ENCODE assay signal across 13 cellular contexts in genomic region chr14:35535794-35536112, GRCh38. TPM values are rescaled to one million over a fixed set of nuclear protein-coding genes. Genes with fewer than 3 reads are reported as not detected.
DNase-seq lines count a peak whose midpoint lies in the region; ATAC-seq, FAIRE-seq and TF ChIP-seq lines count a peak whose summit lies in the region.
"Had no signal": no experiment of that assay in that cellular context is flagged by ENCODE, and none has a peak within 500 bp of the region (broad histone marks: within the 10 kb centered on the region; RNA-seq: fewer than 3 reads in every experiment).

No MANE protein-coding gene starts in this region.

- H3K27ac ChIP-seq in SK-N-SH (ENCODE audit: low read depth in 2 of 2, low read length in 1 of 2) (peak overlapping the region in 1 of 2 experiments; percentile 90; a peak in 2 of 4 replicates), keratinocyte (ENCODE audit: control insufficient read depth, insufficient read depth, low read length) (no peak overlapping the region)
- H3K27ac ChIP-seq: lower lobe of right lung had no signal

- POLR2A ChIA-PET in SK-N-SH (lab: Yijun Ruan, JAX), result interaction anchor here (2.0 to 3.9 kb wide), 4 partner anchors 16 to 120 kb away, joined by 4 to 37 read pairs (median 22); no protein-coding TSS in a partner anchor

- no peaks in the 10 kb centered on the region for H3F3A ChIP-seq in SK-N-SH (replicated peaks; ENCODE audit: insufficient read depth)

- TF ChIP-seq RAD21 in SK-N-SH (IDR thresholded peaks at IDR 0.05; ENCODE audit: low read length), result no peak

- WGBS in SK-N-SH (ENCODE audit: low lambda C conversion rate), result 45% methylated on average over 4 of the region's 10 CpGs

- H3K79me2 ChIP-seq in SK-N-SH (ENCODE audit: insufficient read depth) (no peaks in the 10 kb centered on the region), keratinocyte (ENCODE audit: control insufficient read depth, insufficient read depth, low read length) (no peaks in the 10 kb centered on the region)

- peaks cover 28% of the 10 kb centered on the region for H3K27me3 Mint-ChIP-seq in activated T-helper 17 cell treated with anti-CD3 and anti-CD28 coated beads, Interleukin-2, amount 50 U/mL, for 72 hours

- dilution Hi-C loops in keratinocyte (cut with MboI; ENCODE audit: extremely low pct_ligation_motif_present, low sequenced_read_pairs), result no loop called here

- no peaks in the 10 kb centered on the region for H3K9me1 ChIP-seq in keratinocyte (ENCODE audit: control insufficient read depth, extremely low read depth, insufficient read depth, low read length)

- H3K9ac ChIP-seq in SK-N-SH (no peak overlapping the region), keratinocyte (ENCODE audit: control insufficient read depth, extremely low read depth, insufficient read depth, low read length) (no peak overlapping the region), skeletal muscle satellite cell (ENCODE audit: low read depth, low read length) (no peak overlapping the region)

- H3K36me3 Mint-ChIP-seq in activated T-helper 17 cell treated with anti-CD3 and anti-CD28 coated beads, Interleukin-2, amount 50 U/mL, for 72 hours (ENCODE audit: low read depth), result peaks cover 23% of the 10 kb centered on the region

- H3K9me2 ChIP-seq in SK-N-SH, result no peaks in the 10 kb centered on the region; the same call in 1 of the 2 replicates

- H3K27me3 ChIP-seq in SK-N-SH (ENCODE audit: insufficient read depth) (peaks cover 27% of the 10 kb centered on the region), keratinocyte (ENCODE audit: control insufficient read depth, extremely low read depth, insufficient read depth, low read length) (peaks cover 45% of the 10 kb centered on the region), skeletal muscle satellite cell (ENCODE audit: control insufficient read depth, insufficient read depth, low read length) (peaks cover 53% of the 10 kb centered on the region)

- peaks cover 0 to 3% of the 10 kb centered on the region in 2 experiments for H3K36me3 ChIP-seq in SK-N-SH (replicated peaks in 1 of 2; ENCODE audit: control insufficient read depth in 1 of 2, insufficient read depth in 2 of 2, low read length in 1 of 2)
- no peaks in the 10 kb centered on the region for H3K36me3 ChIP-seq in keratinocyte (ENCODE audit: control insufficient read depth in 2 of 2, extremely low read depth in 1 of 2, insufficient read depth in 2 of 2, low read length in 2 of 2)
- H3K36me3 ChIP-seq in skeletal muscle satellite cell (ENCODE audit: insufficient read depth, low read length), result no peaks in the 10 kb centered on the region
- H3K36me3 ChIP-seq in mucosa of descending colon (ENCODE audit: low read depth), result no peaks in the 10 kb centered on the region

- H3K9me3 Mint-ChIP-seq in activated T-helper 17 cell treated with anti-CD3 and anti-CD28 coated beads, Interleukin-2, amount 50 U/mL, for 72 hours, result no peaks in the 10 kb centered on the region

- H3K4me3 Mint-ChIP-seq in activated T-helper 17 cell treated with anti-CD3 and anti-CD28 coated beads, Interleukin-2, amount 50 U/mL, for 72 hours, result peak overlapping the region; percentile 65

- no peak for FAIRE-seq in keratinocyte (lab: Jason Lieb, UNC)
- FAIRE-seq: endothelial cell of umbilical vein had no signal

- intact Hi-C loops in mucosa of descending colon (cut with DNase I, micrococcal nuclease), result no loop called here

- H3K4me1 Mint-ChIP-seq in activated T-helper 17 cell treated with anti-CD3 and anti-CD28 coated beads, Interleukin-2, amount 50 U/mL, for 72 hours, result peaks cover 6% of the 10 kb centered on the region

- peak overlapping the region in 1 of 2 experiments; percentile 75; a peak in 2 of 4 replicates for H3K4me3 ChIP-seq in SK-N-SH (ENCODE audit: low read depth in 2 of 2, low read length in 1 of 2)
- peak overlapping the region in 1 of 3 experiments; percentile 21 for H3K4me3 ChIP-seq in keratinocyte (ENCODE audit: control insufficient read depth in 2 of 3, extremely low read depth in 1 of 3, insufficient read depth in 2 of 3, low read depth in 1 of 3, low read length in 3 of 3)
- H3K4me3 ChIP-seq in skeletal muscle satellite cell (ENCODE audit: low read length), result no peak overlapping the region
- H3K4me3 ChIP-seq in mucosa of descending colon, result no peak overlapping the region

- CTCF ChIA-PET in SK-N-SH (lab: Yijun Ruan, JAX), result interaction anchor here (0.9 to 4.2 kb wide), 4 partner anchors 113 to 395 kb away, joined by 3 to 29 read pairs (median 6); no protein-coding TSS in a partner anchor

- ATAC-seq in SK-N-SH treated with all-trans-retinoic acid at 6 μM for 48 hours (no peak), mucosa of descending colon (no peak), GM21515 (IDR thresholded peaks at IDR 0.05; ENCODE audit: unreplicated experiment) (no peak), GM18870 (IDR thresholded peaks at IDR 0.05; ENCODE audit: unreplicated experiment) (no peak)
- ATAC-seq in activated T-helper 17 cell treated with anti-CD3 and anti-CD28 coated beads, Interleukin-2, amount 50 U/mL, for 72 hours (replicated peaks), result no peak

- H4K20me1 ChIP-seq in SK-N-SH (ENCODE audit: insufficient read depth) (peaks cover 4% of the 10 kb centered on the region), keratinocyte (ENCODE audit: control insufficient read depth, extremely low read depth, insufficient read depth, low read length) (no peaks in the 10 kb centered on the region)

- no peaks in the 10 kb centered on the region; a peak in 2 of 4 replicates for H3K4me1 ChIP-seq in SK-N-SH (ENCODE audit: control insufficient read depth in 1 of 2, insufficient read depth in 2 of 2, low read depth in 1 of 2, low read length in 1 of 2)
- H3K4me1 ChIP-seq in keratinocyte (ENCODE audit: control insufficient read depth, extremely low read depth, insufficient read depth, low read length), result peaks cover 3% of the 10 kb centered on the region
- H3K4me1 ChIP-seq in skeletal muscle satellite cell (ENCODE audit: control insufficient read depth, insufficient read depth, low read length), result peaks cover 27% of the 10 kb centered on the region
- peaks cover 25% of the 10 kb centered on the region for H3K4me1 ChIP-seq in mucosa of descending colon (ENCODE audit: low read depth)

- no peak for TF ChIP-seq EP300 in SK-N-SH (IDR thresholded peaks at IDR 0.05; ENCODE audit: borderline replicate concordance in 1 of 2, low read depth in 1 of 2, low read length in 1 of 2)

- H3K4me2 ChIP-seq in SK-N-SH (peak overlapping the region; percentile 96), keratinocyte (ENCODE audit: control insufficient read depth, extremely low read depth, insufficient read depth, low read depth, low read length) (peak overlapping the region; percentile 63), skeletal muscle satellite cell (ENCODE audit: low read length) (peak overlapping the region; percentile 100)

- H3K27ac Mint-ChIP-seq in activated T-helper 17 cell treated with anti-CD3 and anti-CD28 coated beads, Interleukin-2, amount 50 U/mL, for 72 hours, result no peak overlapping the region
- H3K27ac Mint-ChIP-seq: activated CD8-positive, alpha-beta T cell treated with anti-CD3 and anti-CD28 coated beads, Interleukin-2, amount 10 ng/mL, durations not matched to agents 7 days and 5 days had no signal

- H2AFZ ChIP-seq in SK-N-SH (ENCODE audit: low read depth), result no peak overlapping the region
- no peak overlapping the region for H2AFZ ChIP-seq in keratinocyte (ENCODE audit: control insufficient read depth, low read length)

- DNase-seq in SK-N-SH (no peak), keratinocyte (ENCODE audit: low read depth, low spot score) (no peak), mucosa of descending colon (no peak)
- DNase-seq: NCI-H524 treated with DMSO at 0.1 percent for 48 hours had no signal

- no peak for TF ChIP-seq CTCF in SK-N-SH (IDR thresholded peaks at IDR 0.05)
- TF ChIP-seq CTCF in keratinocyte (optimal IDR thresholded peaks at IDR 0.05 in 1 of 3, IDR thresholded peaks at IDR 0.05 in 1 of 3, conservative IDR thresholded peaks at IDR 0.05 in 1 of 3; ENCODE audit: extremely low read depth in 1 of 3, insufficient read depth in 2 of 3, low read length in 3 of 3), result no peak
- TF ChIP-seq CTCF in mucosa of descending colon (IDR thresholded peaks at IDR 0.05), result no peak

- H3K9me3 ChIP-seq in SK-N-SH (no peaks in the 10 kb centered on the region), keratinocyte (ENCODE audit: control insufficient read depth, low read depth, low read length) (no peaks in the 10 kb centered on the region), skeletal muscle satellite cell (replicated peaks; ENCODE audit: low read length) (no peaks in the 10 kb centered on the region), mucosa of descending colon (no peaks in the 10 kb centered on the region)
- H3K9me3 ChIP-seq: lower lobe of right lung had no signal

TF ChIP-seq in SK-N-SH treated with all-trans-retinoic acid at 6 μM for 48 hours, 23 proteins besides CTCF, POLR2A, EP300 and RAD21 (continues in another document):
- TF ChIP-seq CSDC2 (CRISPR knock-in tag; IDR thresholded peaks at IDR 0.05) (no peak), OSR1 (CRISPR knock-in tag; IDR thresholded peaks at IDR 0.05) (no peak)

RNA-seq across cellular contexts. Expression of gene INSM2, which starts 1.8 kb away (rescaled TPM):
- polyA plus RNA-seq in SK-N-SH (2012; rRNA removed) (0.15 and 0.67 TPM in 2 replicates), keratinocyte (not detected in 3 replicates)
- 0.57 and 0.81 TPM in 2 replicates for polyA plus RNA-seq in SK-N-SH (2012; cell fraction: cytosol; rRNA removed)
- polyA plus RNA-seq in SK-N-SH (2012; cell fraction: nucleus; rRNA removed), result 0.41 and 0.69 TPM in 2 replicates
- not detected for total RNA-seq in activated T-helper 17 cell treated with anti-CD3 and anti-CD28 coated beads, Interleukin-2, amount 50 U/mL, for 72 hours
- not detected for polyA plus RNA-seq in keratinocyte (2011; ENCODE audit: low read depth)
- polyA plus RNA-seq in keratinocyte (2011; cell fraction: cytosol; rRNA removed), result not detected in 2 replicates
- not detected in 2 replicates for polyA plus RNA-seq in keratinocyte (2011; cell fraction: nucleus; rRNA removed)
- 0.04 TPM in 1 of 2 replicates, not detected in the other for polyA plus RNA-seq in keratinocyte (2012; ENCODE audit: low replicate concordance)
- not detected in 3 replicates for polyA minus RNA-seq in keratinocyte
- polyA minus RNA-seq in keratinocyte (2011; cell fraction: cytosol; rRNA and poly(A)+ RNA removed), result not detected
- polyA minus RNA-seq in keratinocyte (2011; cell fraction: nucleus; rRNA and poly(A)+ RNA removed), result not detected in 2 replicates
- not detected in 2 replicates for total RNA-seq in skeletal muscle satellite cell (2012; rRNA removed)
- total RNA-seq in mucosa of descending colon, result not detected
- total RNA-seq: activated CD8-positive, alpha-beta T cell treated with anti-CD3 and anti-CD28 coated beads, Interleukin-2, amount 10 ng/mL, durations not matched to agents 7 days and 5 days; endothelial cell of umbilical vein; lower lobe of right lung had no signal
- polyA plus RNA-seq: endothelial cell of umbilical vein, urinary bladder had no signal
